In genomic region chr19:19597809-19598306, GRCh38 we compare ENCODE assay signal across 9 cellular contexts. TPM values are rescaled to one million over a fixed set of nuclear protein-coding genes. Genes with fewer than 3 reads are reported as not detected.
DNase-seq lines count a peak whose midpoint lies in the region; ATAC-seq and TF ChIP-seq lines count a peak whose summit lies in the region.
"Had no signal": no experiment of that assay in that cellular context is flagged by ENCODE, and none has a peak within 500 bp of the region (broad histone marks: within the 10 kb centered on the region; RNA-seq: fewer than 3 reads in every experiment).

No MANE protein-coding gene starts in this region.

- DNase-seq in Caki2 (ENCODE audit: low read depth) (peak; percentile 82), Panc1 (ENCODE audit: low read depth, low spot score) (no peak), cardiac fibroblast (ENCODE audit: low read depth in 2 of 2) (peak; percentile 5 to 29), H7 (no peak), NCI-H1048 (lab: John Stamatoyannopoulos, UW) (no peak), foreskin fibroblast (no peak), NCI-H1092 treated with DMSO at 0.1 percent for 48 hours (lab: John Stamatoyannopoulos, UW) (no peak)

- POLR2A ChIA-PET in Panc1 (lab: Charles Lee): no interaction called here

- CTCF ChIA-PET in Panc1 (lab: Charles Lee): no interaction called here

- ATAC-seq in GM21529 (IDR thresholded peaks at IDR 0.05; ENCODE audit: unreplicated experiment) (peak; percentile 69), Panc1 (no peak)

- H3K27ac ChIP-seq in Panc1 (ENCODE audit: low read length): no peak overlapping the region

- intact Hi-C loops in Panc1 (cut with micrococcal nuclease; ENCODE audit: unreplicated experiment): no loop called here

- no peaks in the 10 kb centered on the region for H3K4me1 ChIP-seq in Panc1 (ENCODE audit: control insufficient read depth, insufficient read depth, low read length)

- H3K4me3 ChIP-seq in Panc1 (ENCODE audit: low read depth in 2 of 2, low read length in 2 of 2): no peak overlapping the region
- no peak overlapping the region for H3K4me3 ChIP-seq in cardiac fibroblast (replicated peaks in 1 of 2; ENCODE audit: low read depth in 2 of 2, low read length in 2 of 2)
- no peak overlapping the region for H3K4me3 ChIP-seq in H7 (ENCODE audit: insufficient read depth, low read depth, low read length)
- no peak overlapping the region for H3K4me3 ChIP-seq in foreskin fibroblast (ENCODE audit: low read depth in 1 of 2, low read length in 2 of 2)

- no peaks in the 10 kb centered on the region for H3K9me3 ChIP-seq in Panc1 (ENCODE audit: control insufficient read depth, insufficient read depth, low read depth, low read length)

- in situ Hi-C loops in Caki2 (cut with HindIII; ENCODE audit: low pct_unique_long_range_greater_than_20kb, low sequenced_read_pairs) (no loop called here), Panc1 (cut with HindIII; ENCODE audit: low pct_unique_long_range_greater_than_20kb, low sequenced_read_pairs) (no loop called here)

- BruUV-seq in Panc1 (replicated peaks; lab: Mats Ljungman, UMichigan): TSS peak; percentile 48

- no peak for TF ChIP-seq CTCF in Panc1 (IDR thresholded peaks at IDR 0.05)
- no peak for TF ChIP-seq CTCF in cardiac fibroblast (IDR thresholded peaks at IDR 0.05; ENCODE audit: low read depth, low read length)
- TF ChIP-seq CTCF in foreskin fibroblast (IDR thresholded peaks at IDR 0.05; ENCODE audit: low read depth, low read length): no peak

- H3K36me3 ChIP-seq in Panc1 (ENCODE audit: control insufficient read depth, insufficient read depth, low read length) (no peaks in the 10 kb centered on the region), H7 (replicated peaks; ENCODE audit: control insufficient read depth, insufficient read depth, low read length) (no peaks in the 10 kb centered on the region)

- H3K27me3 ChIP-seq in Panc1 (ENCODE audit: control insufficient read depth, insufficient read depth, low read length) (no peaks in the 10 kb centered on the region), H7 (ENCODE audit: control insufficient read depth, insufficient read depth, low read length) (no peaks in the 10 kb centered on the region)

RNA-seq across cellular contexts. Expression of gene PBX4, which starts 20.6 kb away (rescaled TPM):
- total RNA-seq in Caki2 (2014; rRNA removed; shearing (Covaris generic); ENCODE audit: low replicate concordance): 1.9 and 2.6 TPM in 2 replicates
- total RNA-seq in Panc1 (2021; ENCODE audit: unreplicated experiment): 8.3 TPM
- polyA plus RNA-seq in Panc1 (2012; ENCODE audit: insufficient read length): 6.0 TPM
- total RNA-seq in H7 (2014; rRNA removed; shearing (Covaris generic)): 0.94 and 2.7 TPM in 2 replicates

RNA-seq across cellular contexts. Expression of gene LPAR2, which starts 30.2 kb away (rescaled TPM):
- total RNA-seq in Caki2 (2014; rRNA removed; shearing (Covaris generic); ENCODE audit: low replicate concordance): 5.9 and 7.6 TPM in 2 replicates
- 16.0 TPM for total RNA-seq in Panc1 (2021; ENCODE audit: unreplicated experiment)
- 29.1 TPM for polyA plus RNA-seq in Panc1 (2012; ENCODE audit: insufficient read length)
- total RNA-seq in H7 (2014; rRNA removed; shearing (Covaris generic)): 44.0 and 45.0 TPM in 2 replicates

RNA-seq across cellular contexts. Expression of gene GMIP, which starts 45.6 kb away (rescaled TPM):
- total RNA-seq in Caki2 (2014; rRNA removed; shearing (Covaris generic); ENCODE audit: low replicate concordance): 6.6 and 12.5 TPM in 2 replicates
- 18.1 TPM for total RNA-seq in Panc1 (2021; ENCODE audit: unreplicated experiment)
- 20.1 TPM for polyA plus RNA-seq in Panc1 (2012; ENCODE audit: insufficient read length)
- 6.6 and 6.7 TPM in 2 replicates for total RNA-seq in H7 (2014; rRNA removed; shearing (Covaris generic))

RNA-seq across cellular contexts. Expression of gene CILP2, which starts 59.8 kb away (rescaled TPM):
- 0.20 TPM in 1 of 2 replicates, not detected in the other for total RNA-seq in Caki2 (2014; rRNA removed; shearing (Covaris generic); ENCODE audit: low replicate concordance)
- 0.46 TPM for total RNA-seq in Panc1 (2021; ENCODE audit: unreplicated experiment)
- 0.78 TPM for polyA plus RNA-seq in Panc1 (2012; ENCODE audit: insufficient read length)
- 4.4 and 7.0 TPM in 2 replicates for total RNA-seq in H7 (2014; rRNA removed; shearing (Covaris generic))
- total RNA-seq: SK-MEL-5 had no signal

Comparison
In these comparisons a context has a peak if more than half of its experiments do, and no peak if none do; other contexts are left out.
1. DNase-seq: peak in Caki2 (single experiment) and cardiac fibroblast (2 of 2); none in Panc1 (single experiment), H7 (single experiment), NCI-H1048 (single experiment), foreskin fibroblast (0 of 2) and NCI-H1092 treated with DMSO at 0.1 percent for 48 hours (single experiment).